ENCODE assay signal across 20 cellular contexts in the genomic region with DNA sequence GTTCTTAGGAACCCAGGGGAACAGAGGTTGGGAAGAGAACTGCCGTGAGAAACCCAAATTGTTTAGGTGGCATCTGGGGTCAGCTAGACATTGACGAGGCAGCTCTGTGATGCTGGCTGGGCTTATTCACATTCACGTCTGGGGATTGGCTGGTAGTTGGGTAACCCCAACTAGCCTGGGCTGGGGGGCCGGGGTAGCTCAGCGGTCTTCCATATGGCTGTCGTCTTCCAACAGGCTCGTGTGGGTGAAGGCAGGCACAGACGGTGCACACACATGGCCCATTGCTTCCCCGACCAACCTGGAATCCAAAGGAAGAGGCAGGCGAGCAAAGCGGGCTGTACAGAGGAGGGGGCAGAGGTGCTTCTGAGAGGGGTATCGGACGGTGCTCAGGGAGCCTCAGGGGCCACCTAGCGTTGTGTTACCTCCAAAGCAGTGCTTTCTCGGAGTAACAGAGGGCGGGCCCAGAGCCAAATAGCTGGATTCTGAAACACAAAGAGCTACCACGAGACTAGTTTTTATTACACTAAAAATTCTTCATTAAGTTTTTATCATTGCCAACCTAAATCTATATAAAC. TPM values are rescaled to one million over a fixed set of nuclear protein-coding genes. Genes with fewer than 3 reads are reported as not detected.
DNase-seq lines count a peak whose midpoint lies in the region; ATAC-seq, FAIRE-seq and TF ChIP-seq lines count a peak whose summit lies in the region.
"Had no signal": no experiment of that assay in that cellular context is flagged by ENCODE, and none has a peak within 500 bp of the region (broad histone marks: within the 10 kb centered on the region; RNA-seq: fewer than 3 reads in every experiment).

No MANE protein-coding gene starts in this region.

- H4K20me1 ChIP-seq in H1 (replicated peaks in 1 of 2; ENCODE audit: control insufficient read depth in 1 of 2, insufficient read depth in 2 of 2, low read length in 2 of 2) = no peaks in the 10 kb centered on the region

- H3K27ac Mint-ChIP-seq in progenitor cell of endocrine pancreas = no peak overlapping the region
- H3K27ac Mint-ChIP-seq: CD4-positive, CD25-positive, alpha-beta regulatory T cell had no signal

- no peaks in the 10 kb centered on the region; a peak in 2 of 8 replicates for H3K36me3 ChIP-seq in H1 (ENCODE audit: control insufficient read depth in 2 of 4, insufficient read depth in 4 of 4, low read length in 3 of 4)
- H3K36me3 ChIP-seq: BE2C had no signal

- H2AFZ ChIP-seq in H1 (ENCODE audit: low read length) = no peak overlapping the region

- no peak overlapping the region; the same call in 1 of the 2 replicates for H2BK15ac ChIP-seq in H1 (ENCODE audit: low read length)

- H3K14ac ChIP-seq in H1 (ENCODE audit: insufficient read length) = no peak overlapping the region

- no peak overlapping the region for H3K18ac ChIP-seq in H1 (ENCODE audit: extremely low read depth, low read length)

- POLR2A ChIA-PET in H1 (lab: Charles Lee; ENCODE audit: partially characterized antibody) = interaction anchor here (0.8 to 1.1 kb wide), 3 partner anchors 12 to 94 kb away, joined by 3 read pairs; no protein-coding TSS in a partner anchor

- no peak for ATAC-seq in Right ventricle myocardium inferior
- ATAC-seq: HepG2 had no signal

- CTCF ChIA-PET in H1 (lab: Charles Lee; ENCODE audit: partially characterized antibody) = interaction anchor here (0.6 to 2.4 kb wide), 28 partner anchors 10 to 1907 kb away, joined by 3 to 26 read pairs (median 3); no protein-coding TSS in a partner anchor

- H3K4me1 Mint-ChIP-seq in progenitor cell of endocrine pancreas (ENCODE audit: low read depth) = no peaks in the 10 kb centered on the region

- no peak overlapping the region for H2BK12ac ChIP-seq in H1 (ENCODE audit: low read depth, low read length)

- H3K4me1 ChIP-seq in H1 (replicated peaks in 1 of 4; ENCODE audit: control insufficient read depth in 3 of 4, insufficient read depth in 4 of 4, low read length in 3 of 4) = peaks cover 0 to 3% (median under 1%) of the 10 kb centered on the region in 4 experiments; a peak in 3 of 7 replicates
- H3K4me1 ChIP-seq: BE2C, HAP-1 had no signal

- H3K23me2 ChIP-seq in H1 (ENCODE audit: low read depth, low read length) = no peaks in the 10 kb centered on the region

- peak; percentile 13 for FAIRE-seq in H1 (lab: Jason Lieb, UNC)
- FAIRE-seq: GM12892, HepG2 had no signal

- no peak overlapping the region for H2BK20ac ChIP-seq in H1 (ENCODE audit: low read length)

- TF ChIP-seq POLR2A in H1 (IDR thresholded peaks at IDR 0.05; ENCODE audit: control extremely low read depth in 1 of 2, low read depth in 2 of 2, low read length in 2 of 2) = no peak

- peak; percentile 37 for DNase-seq in activated CD8-positive, alpha-beta memory T cell treated with anti-CD3 and anti-CD28 coated beads for 24 hours
- DNase-seq in activated CD8-positive, alpha-beta memory T cell treated with anti-CD3 and anti-CD28 coated beads, Interleukin-2, amount 50 U/mL, for 4 hours = no peak
- peak; percentile 17 to 65 for DNase-seq in H1 (ENCODE audit: low read depth in 1 of 2, low spot score in 2 of 2)
- peak; percentile 83 for DNase-seq in iPS-NIHi7 (ENCODE audit: extremely low spot score)
- no peak for DNase-seq in progenitor cell of endocrine pancreas (ENCODE audit: low spot score, unreplicated experiment)
- DNase-seq in ureter (ENCODE audit: low spot score) = no peak
- no peak for DNase-seq in Right ventricle myocardium inferior (ENCODE audit: missing footprints)
- no peak for DNase-seq in activated CD4-positive, alpha-beta T cell treated with anti-CD3 and anti-CD28 coated beads for 1 hour
- DNase-seq: BE2C; Caco-2; CD4-positive, CD25-positive, alpha-beta regulatory T cell; NCI-H1417 treated with DMSO at 0.1 percent for 48 hours; NCI-H187 treated with DMSO at 0.1 percent for 48 hours; NCI-H2171; Right ventricle myocardium superior; SK-N-SH had no signal

- intact Hi-C loops in Right ventricle myocardium inferior (cut with DNase I) = no loop called here

- peaks cover 9% of the 10 kb centered on the region for H3K27me3 Mint-ChIP-seq in progenitor cell of endocrine pancreas
- H3K27me3 Mint-ChIP-seq: CD4-positive, CD25-positive, alpha-beta regulatory T cell had no signal

- no peaks in the 10 kb centered on the region for H3K36me3 Mint-ChIP-seq in progenitor cell of endocrine pancreas (ENCODE audit: insufficient read depth)
- H3K36me3 Mint-ChIP-seq: CD4-positive, CD25-positive, alpha-beta regulatory T cell had no signal

- no peak for TF ChIP-seq EP300 in H1 (IDR thresholded peaks at IDR 0.05; ENCODE audit: borderline replicate concordance in 1 of 2, low read depth in 2 of 2, low read length in 2 of 2)

- no peak overlapping the region for H3K4me3 Mint-ChIP-seq in progenitor cell of endocrine pancreas (ENCODE audit: low read depth)
- H3K4me3 Mint-ChIP-seq: CD4-positive, CD25-positive, alpha-beta regulatory T cell had no signal

- H3K4ac ChIP-seq in H1 (replicated peaks; ENCODE audit: insufficient read length, low read depth, low read length) = no peak overlapping the region

- no peak overlapping the region for H3K23ac ChIP-seq in H1 (ENCODE audit: insufficient read length)

- H3K79me2 ChIP-seq in H1 (ENCODE audit: control insufficient read depth in 1 of 2, insufficient read depth in 2 of 2, low read length in 2 of 2) = no peaks in the 10 kb centered on the region

- no peak overlapping the region for H2BK120ac ChIP-seq in H1 (replicated peaks; ENCODE audit: low read depth, low read length)

- H4K5ac ChIP-seq in H1 (ENCODE audit: insufficient read length, low read depth, low read length) = no peak overlapping the region

- no peak overlapping the region for H3K4me2 ChIP-seq in H1 (ENCODE audit: insufficient read depth in 1 of 2, low read depth in 2 of 2, low read length in 2 of 2)
- H3K4me2 ChIP-seq: KMS-11, SK-N-SH had no signal

- H3K27ac ChIP-seq in H1 (ENCODE audit: low read depth, low read length) = no peak overlapping the region
- H3K27ac ChIP-seq: KMS-11 had no signal

- no peaks in the 10 kb centered on the region for H3K27me3 ChIP-seq in H1 (replicated peaks in 1 of 4; ENCODE audit: control insufficient read depth in 3 of 4, extremely low read depth in 1 of 4, insufficient read depth in 3 of 4, low read length in 3 of 4)
- H3K27me3 ChIP-seq: BE2C had no signal

- no peak overlapping the region for H3K9ac ChIP-seq in H1 (replicated peaks in 1 of 4; ENCODE audit: extremely low read depth in 1 of 4, low read depth in 3 of 4, low read length in 3 of 4)
- H3K9ac ChIP-seq: KMS-11, SK-N-SH had no signal

- H2AK5ac ChIP-seq in H1 (ENCODE audit: low read depth, low read length) = no peak overlapping the region

- H4K91ac ChIP-seq in H1 (replicated peaks; ENCODE audit: insufficient read length, low read length) = no peak overlapping the region

- peak; percentile 36 to 53 for TF ChIP-seq RAD21 in H1 (IDR thresholded peaks at IDR 0.05 in 1 of 2, conservative IDR thresholded peaks at IDR 0.05 in 1 of 2; ENCODE audit: low read depth in 2 of 2, low read length in 2 of 2)

- H3K9me3 ChIP-seq in H1 (ENCODE audit: insufficient read depth in 2 of 2, low read depth in 1 of 2, low read length in 1 of 2) = no peaks in the 10 kb centered on the region
- H3K9me3 ChIP-seq: BE2C, Caco-2, HAP-1, SK-N-SH had no signal

- peak; percentile 49 to 63 (median 58) for TF ChIP-seq CTCF in H1 (IDR thresholded peaks at IDR 0.05; ENCODE audit: control extremely low read depth in 1 of 3, insufficient read depth in 1 of 3, low read depth in 1 of 3, low read length in 3 of 3)
- TF ChIP-seq CTCF in progenitor cell of endocrine pancreas (IDR thresholded peaks at IDR 0.05; ENCODE audit: unreplicated experiment) = peak; percentile 18

- H3K9me3 Mint-ChIP-seq in progenitor cell of endocrine pancreas (ENCODE audit: low read depth) = no peaks in the 10 kb centered on the region

- no peak overlapping the region for H4K8ac ChIP-seq in H1 (ENCODE audit: extremely low read depth, insufficient read depth, low read length)

- H3K79me1 ChIP-seq in H1 (ENCODE audit: low read depth, low read length) = no peaks in the 10 kb centered on the region

- H2BK5ac ChIP-seq in H1 (ENCODE audit: low read depth, low read length) = no peak overlapping the region

- no peak overlapping the region for H3K4me3 ChIP-seq in H1 (ENCODE audit: extremely low read depth in 1 of 4, insufficient read depth in 2 of 4, low read depth in 3 of 4, low read length in 4 of 4)
- H3K4me3 ChIP-seq: HAP-1 had no signal

- WGBS in H1 (ENCODE audit: extremely low coverage in 1 of 2, insufficient coverage in 1 of 2, insufficient read length in 1 of 2, insufficient replicate concordance in 2 of 2, low coverage in 1 of 2, low lambda C conversion rate in 2 of 2, missing lambda C conversion rate in 1 of 2), 2 experiments = 63% methylated on average over 17 of the region's 17 CpGs; no CpG with 5 or more reads in 1 of the 2 experiments

- H3K56ac ChIP-seq in H1 (replicated peaks; ENCODE audit: insufficient read length, low read depth, low read length) = no peak overlapping the region

TF ChIP-seq in H1, 55 proteins besides CTCF, POLR2A, EP300 and RAD21 (continues in another document):
- TF ChIP-seq RNF2 (IDR thresholded peaks at IDR 0.05; ENCODE audit: borderline replicate concordance, low read depth, low read length, missing control alignments, poor library complexity, severe bottlenecking) (no peak), TAF1 (IDR thresholded peaks at IDR 0.05; ENCODE audit: low read depth, low read length) (no peak), NRF1 (IDR thresholded peaks at IDR 0.05; ENCODE audit: low read depth, low read length) (no peak), ZNF274 (IDR thresholded peaks at IDR 0.05; ENCODE audit: borderline replicate concordance, extremely low read depth, low read length) (no peak), CHD2 (IDR thresholded peaks at IDR 0.05; ENCODE audit: low read length) (no peak), SP4 (IDR thresholded peaks at IDR 0.05; ENCODE audit: low read length) (no peak)
- TF ChIP-seq, protein P1, sequence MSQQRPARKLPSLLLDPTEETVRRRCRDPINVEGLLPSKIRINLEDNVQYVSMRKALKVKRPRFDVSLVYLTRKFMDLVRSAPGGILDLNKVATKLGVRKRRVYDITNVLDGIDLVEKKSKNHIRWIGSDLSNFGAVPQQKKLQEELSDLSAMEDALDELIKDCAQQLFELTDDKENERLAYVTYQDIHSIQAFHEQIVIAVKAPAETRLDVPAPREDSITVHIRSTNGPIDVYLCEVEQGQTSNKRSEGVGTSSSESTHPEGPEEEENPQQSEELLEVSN (IDR thresholded peaks at IDR 0.05) = no peak

RNA-seq across cellular contexts. Expression of a gene that starts 34.5 kb away (rescaled TPM):
- 83.3 and 85.1 TPM in 2 replicates for total RNA-seq in H1 (2021; fragmentation: NEBNext Ultra II Directional; extraction: Animal tissue kit (Norgen Biotek cat#: 25700))
- 13.0 and 15.8 TPM in 2 replicates for polyA plus RNA-seq in H1 (2011; rRNA removed)
- polyA plus RNA-seq in H1 (2011; cell fraction: cytosol; rRNA removed) = 16.1 TPM
- polyA plus RNA-seq in H1 (2011; cell fraction: nucleus; rRNA removed) = 49.0 TPM
- 30.5 to 46.1 TPM (median 38.1 TPM) in 4 replicates for polyA plus RNA-seq in H1 (2012, experiment 1 of 2)
- polyA plus RNA-seq in H1 (2012, experiment 2 of 2) = 2.3 TPM
- 51.4 TPM for polyA plus RNA-seq in H1 (2013, experiment 1 of 2)
- polyA plus RNA-seq in H1 (2013, experiment 2 of 2) = 46.2 TPM
- 23.9 and 34.5 TPM in 2 replicates for polyA minus RNA-seq in H1 (2011; rRNA and poly(A)+ RNA removed)
- 30.2 TPM for polyA minus RNA-seq in H1 (2011; cell fraction: cytosol; rRNA and poly(A)+ RNA removed)
- polyA minus RNA-seq in H1 (2011; cell fraction: nucleus; rRNA and poly(A)+ RNA removed) = 70.5 TPM
- total RNA-seq in progenitor cell of endocrine pancreas (45.7 and 48.8 TPM in 2 replicates), ureter (2.6 TPM), Right ventricle myocardium inferior (2.1 TPM)

Comparison
In these comparisons a context has a peak if more than half of its experiments do, and no peak if none do; other contexts are left out.
1. DNase-seq: peak in activated CD8-positive, alpha-beta memory T cell treated with anti-CD3 and anti-CD28 coated beads for 24 hours (single experiment), H1 (2 of 2) and iPS-NIHi7 (single experiment); none in activated CD8-positive, alpha-beta memory T cell treated with anti-CD3 and anti-CD28 coated beads, Interleukin-2, amount 50 U/mL, for 4 hours (single experiment), progenitor cell of endocrine pancreas (single experiment), ureter (single experiment), Right ventricle myocardium inferior (single experiment) and activated CD4-positive, alpha-beta T cell treated with anti-CD3 and anti-CD28 coated beads for 1 hour (single experiment).
2. RNA of a gene that starts 34.5 kb away (total RNA-seq): 83.3 to 85.1 TPM in H1 and 45.7 to 48.8 TPM in progenitor cell of endocrine pancreas; 2.6 TPM in ureter (single experiment) and 2.1 TPM in Right ventricle myocardium inferior (single experiment); every median in the first group is over 10 times any median in the second.